In genomic region chr3:152400912-152401311, GRCh38 we compare ENCODE assay signal across 11 cellular contexts.
DNase-seq lines count a peak whose midpoint lies in the region; ATAC-seq, FAIRE-seq and TF ChIP-seq lines count a peak whose summit lies in the region.
"Had no signal": no experiment of that assay in that cellular context is flagged by ENCODE, and none has a peak within 500 bp of the region (broad histone marks: within the 10 kb centered on the region; RNA-seq: fewer than 3 reads in every experiment).

No MANE protein-coding gene starts in this region.

- FAIRE-seq in RCC 7860 (lab: Jason Lieb, UNC): peak; percentile 61

- H3K4me1 Mint-ChIP-seq in activated T-cell treated with anti-CD3 and anti-CD28 coated beads, Interleukin-2, amount 50 U/mL, for 72 hours (ENCODE audit: low read depth): peaks cover 74% of the 10 kb centered on the region
- peaks cover 61% of the 10 kb centered on the region for H3K4me1 Mint-ChIP-seq in stimulated activated memory B cell treated with anti-CD40 and anti-IgM and Interleukin-4, amounts not matched to agents 10 μg/mL and 1 μg/mL and 100 μg/mL, for 72 hours
- H3K4me1 Mint-ChIP-seq in progenitor cell of endocrine pancreas (ENCODE audit: low read depth): peaks cover 15% of the 10 kb centered on the region

- peak overlapping the region in 1 of 2 donors; percentile 62 for H3K4me3 Mint-ChIP-seq in activated T-cell treated with anti-CD3 and anti-CD28 coated beads, Interleukin-2, amount 50 U/mL, for 72 hours
- no peak overlapping the region for H3K4me3 Mint-ChIP-seq in stimulated activated memory B cell treated with anti-CD40 and anti-IgM and Interleukin-4, amounts not matched to agents 10 μg/mL and 1 μg/mL and 100 μg/mL, for 72 hours
- H3K4me3 Mint-ChIP-seq in progenitor cell of endocrine pancreas (ENCODE audit: low read depth): no peak overlapping the region
- H3K4me3 Mint-ChIP-seq: neural crest cell had no signal

- TF ChIP-seq CTCF in progenitor cell of endocrine pancreas (IDR thresholded peaks at IDR 0.05; ENCODE audit: unreplicated experiment): no peak

- H3K27me3 Mint-ChIP-seq in activated T-cell treated with anti-CD3 and anti-CD28 coated beads, Interleukin-2, amount 50 U/mL, for 72 hours (ENCODE audit: low read depth): no peaks in the 10 kb centered on the region
- H3K27me3 Mint-ChIP-seq in stimulated activated memory B cell treated with anti-CD40 and anti-IgM and Interleukin-4, amounts not matched to agents 10 μg/mL and 1 μg/mL and 100 μg/mL, for 72 hours: no peaks in the 10 kb centered on the region
- no peaks in the 10 kb centered on the region for H3K27me3 Mint-ChIP-seq in progenitor cell of endocrine pancreas

- DNase-seq in activated T-cell treated with anti-CD3 and anti-CD28 coated beads, Interleukin-2, amount 50 U/mL, for 72 hours: no peak
- DNase-seq in activated T-cell treated with anti-CD3 and anti-CD28 coated beads for 4 hours (no peak), RCC 7860 (ENCODE audit: low spot score) (peak; percentile 25), fibroblast of gingiva (ENCODE audit: low read depth) (peak; percentile 8), progenitor cell of endocrine pancreas (ENCODE audit: low spot score, unreplicated experiment) (no peak)
- DNase-seq: activated gamma-delta T cell treated with Interleukin-2 at 50 U/mL for 16 hours, NCI-H187 treated with DMSO at 0.1 percent for 48 hours had no signal

- peaks cover 7 to 15% of the 10 kb centered on the region in 2 donors for H3K36me3 Mint-ChIP-seq in activated T-cell treated with anti-CD3 and anti-CD28 coated beads, Interleukin-2, amount 50 U/mL, for 72 hours (ENCODE audit: insufficient read depth in 2 of 2)
- peaks cover 56% of the 10 kb centered on the region for H3K36me3 Mint-ChIP-seq in stimulated activated memory B cell treated with anti-CD40 and anti-IgM and Interleukin-4, amounts not matched to agents 10 μg/mL and 1 μg/mL and 100 μg/mL, for 72 hours
- peaks cover 3% of the 10 kb centered on the region for H3K36me3 Mint-ChIP-seq in progenitor cell of endocrine pancreas (ENCODE audit: insufficient read depth)

- H3K27ac Mint-ChIP-seq in activated T-cell treated with anti-CD3 and anti-CD28 coated beads, Interleukin-2, amount 50 U/mL, for 72 hours: peak overlapping the region; percentile 91
- H3K27ac Mint-ChIP-seq in stimulated activated memory B cell treated with anti-CD40 and anti-IgM and Interleukin-4, amounts not matched to agents 10 μg/mL and 1 μg/mL and 100 μg/mL, for 72 hours: peak overlapping the region; percentile 71
- no peak overlapping the region for H3K27ac Mint-ChIP-seq in progenitor cell of endocrine pancreas

- TF ChIP-seq POLR2A in GM18505 (IDR thresholded peaks at IDR 0.05; ENCODE audit: borderline replicate concordance, extremely low read depth, insufficient read depth, insufficient read length): no peak

- H3K9me3 Mint-ChIP-seq in activated T-cell treated with anti-CD3 and anti-CD28 coated beads, Interleukin-2, amount 50 U/mL, for 72 hours: peaks cover 0 to 2% of the 10 kb centered on the region in 2 donors
- H3K9me3 Mint-ChIP-seq in stimulated activated memory B cell treated with anti-CD40 and anti-IgM and Interleukin-4, amounts not matched to agents 10 μg/mL and 1 μg/mL and 100 μg/mL, for 72 hours: peaks cover 5% of the 10 kb centered on the region
- no peaks in the 10 kb centered on the region for H3K9me3 Mint-ChIP-seq in progenitor cell of endocrine pancreas (ENCODE audit: low read depth)
- H3K9me3 Mint-ChIP-seq: neural crest cell had no signal

- no peak for ATAC-seq in activated T-cell treated with anti-CD3 and anti-CD28 coated beads, Interleukin-2, amount 50 U/mL, for 72 hours (replicated peaks in 1 of 2)
- ATAC-seq in stimulated activated memory B cell treated with anti-CD40 and anti-IgM and Interleukin-4, amounts not matched to agents 10 μg/mL and 1 μg/mL and 100 μg/mL, for 72 hours: no peak
- ATAC-seq in HG03520 (IDR thresholded peaks at IDR 0.05; ENCODE audit: unreplicated experiment) (no peak), GM18505 (IDR thresholded peaks at IDR 0.05; ENCODE audit: unreplicated experiment) (no peak)

Comparison
In these comparisons a context has a peak if more than half of its experiments do, and no peak if none do; other contexts are left out.
1. DNase-seq: peak in RCC 7860 (single experiment) and fibroblast of gingiva (single experiment); none in activated T-cell treated with anti-CD3 and anti-CD28 coated beads, Interleukin-2, amount 50 U/mL, for 72 hours (0 of 2), activated T-cell treated with anti-CD3 and anti-CD28 coated beads for 4 hours (single experiment) and progenitor cell of endocrine pancreas (single experiment).